ENCODE assay signal across 8 cellular contexts in genomic region chr17:42760652-42761581, GRCh38. TPM values are rescaled to one million over a fixed set of nuclear protein-coding genes. Genes with fewer than 3 reads are reported as not detected.
DNase-seq lines count a peak whose midpoint lies in the region; TF ChIP-seq lines count a peak whose summit lies in the region.

A gene with protein sequence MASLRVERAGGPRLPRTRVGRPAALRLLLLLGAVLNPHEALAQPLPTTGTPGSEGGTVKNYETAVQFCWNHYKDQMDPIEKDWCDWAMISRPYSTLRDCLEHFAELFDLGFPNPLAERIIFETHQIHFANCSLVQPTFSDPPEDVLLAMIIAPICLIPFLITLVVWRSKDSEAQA (plus strand): TSS chr17:42761227. CDS start chr17:42761262, 35 bp downstream.

- H3K9me3 ChIP-seq in Peyer's patch (no peaks in the 10 kb centered on the region), muscle layer of duodenum (ENCODE audit: control insufficient read depth in 1 of 2, low read length in 2 of 2) (no peaks in the 10 kb centered on the region)

- no peaks in the 10 kb centered on the region for H3K36me3 ChIP-seq in Peyer's patch
- H3K36me3 ChIP-seq in muscle layer of duodenum (ENCODE audit: control insufficient read depth in 1 of 2, insufficient read depth in 2 of 2, low read length in 2 of 2) = no peaks in the 10 kb centered on the region

- H3K27me3 ChIP-seq in Peyer's patch = peaks cover 0 to 8% of the 10 kb centered on the region in 2 donors
- H3K27me3 ChIP-seq in muscle layer of duodenum (ENCODE audit: low read depth, low read length) = peaks cover 12% of the 10 kb centered on the region

- H3K4me1 ChIP-seq in Peyer's patch (peaks cover 0 to 16% (median 8%) of the 10 kb centered on the region in 4 donors), muscle layer of duodenum (ENCODE audit: control insufficient read depth in 1 of 2, insufficient read depth in 2 of 2, low read length in 2 of 2) (peaks cover 0 to 10% of the 10 kb centered on the region in 2 donors)

- H3K27ac ChIP-seq in Peyer's patch = peak within 1 kb of the TSS in 3 of 4 donors; percentile 29 to 60 (median 40)
- H3K27ac ChIP-seq in muscle layer of duodenum (ENCODE audit: low read length) = no peak within 1 kb of the TSS

- TF ChIP-seq CTCF in Peyer's patch (IDR thresholded peaks at IDR 0.05) (no peak), epithelial cell of proximal tubule (conservative IDR thresholded peaks at IDR 0.05; ENCODE audit: low read depth, low read length) (no peak)

- TF ChIP-seq POLR2A in Peyer's patch (IDR thresholded peaks at IDR 0.05) = no peak

- DNase-seq in DMS 273 (lab: John Stamatoyannopoulos, UW; ENCODE audit: unreplicated experiment) (peak; percentile 69), DMS 273 treated with DMSO at 0.1 percent for 48 hours (lab: John Stamatoyannopoulos, UW) (no peak), Peyer's patch (no peak), epithelial cell of proximal tubule (ENCODE audit: low read depth) (no peak), RKO (ENCODE audit: low spot score) (no peak)
- no peak for DNase-seq in effector CD8-positive, alpha-beta T cell (lab: John Stamatoyannopoulos, UW)
- no peak for DNase-seq in stimulated activated CD4-positive, alpha-beta T cell treated with anti-CD3 and anti-CD28 coated beads, Interleukin-4, amount 100 ng/mL, for 24 hours

- H3K4me3 ChIP-seq in Peyer's patch (peak within 1 kb of the TSS; percentile 40 to 61 (median 56)), epithelial cell of proximal tubule (ENCODE audit: low read depth, low read length) (peak within 1 kb of the TSS; percentile 42), muscle layer of duodenum (ENCODE audit: low read depth in 1 of 2, low read length in 2 of 2) (peak within 1 kb of the TSS; percentile 40 to 55)

RNA-seq across cellular contexts. Expression of the gene that starts here (rescaled TPM):
- total RNA-seq in Peyer's patch = 1 to 10 TPM; 2.3 to 9.9 (median 4.3) TPM
- total RNA-seq in epithelial cell of proximal tubule = 1.0 and 4.3 TPM in 2 replicates
